Comparison of ENCODE assay signal across 32 cellular contexts in the genomic region with DNA sequence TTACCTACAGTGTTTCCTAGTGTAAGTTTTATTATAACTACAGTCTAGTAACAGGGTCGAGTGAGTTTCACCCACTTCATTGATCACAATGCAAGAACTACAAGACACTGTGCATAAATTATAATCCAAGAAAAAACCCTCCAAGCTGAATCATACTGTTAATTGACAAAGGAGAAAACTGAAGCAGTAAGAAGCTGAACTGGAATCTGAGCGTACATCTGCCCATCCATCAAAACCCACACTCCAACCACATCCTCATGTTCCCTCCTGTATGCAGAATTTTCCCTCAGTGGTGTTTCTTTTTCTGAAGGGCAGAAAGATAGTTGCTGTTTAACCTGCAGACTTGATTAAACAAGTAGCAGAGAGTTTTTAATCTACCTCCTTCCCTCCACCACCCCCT. TPM values are rescaled to one million over a fixed set of nuclear protein-coding genes. Genes with fewer than 3 reads are reported as not detected.
DNase-seq lines count a peak whose midpoint lies in the region; ATAC-seq and TF ChIP-seq lines count a peak whose summit lies in the region.
"Had no signal": no experiment of that assay in that cellular context is flagged by ENCODE, and none has a peak within 500 bp of the region (broad histone marks: within the 10 kb centered on the region; RNA-seq: fewer than 3 reads in every experiment).

No MANE protein-coding gene starts in this region.

- H3K4me3 ChIP-seq in kidney epithelial cell (ENCODE audit: low read depth, low read length) (no peak overlapping the region), upper lobe of left lung (no peak overlapping the region)
- H3K4me3 ChIP-seq: colonic mucosa, GM12878, thoracic aorta, uterus had no signal

- ATAC-seq in activated naive CD4-positive, alpha-beta T cell treated with anti-CD3 and anti-CD28 coated beads, Interleukin-2, amount 50 U/mL, for 72 hours, result no peak
- ATAC-seq in GM19452 (IDR thresholded peaks at IDR 0.05; ENCODE audit: unreplicated experiment), result no peak
- ATAC-seq in upper lobe of left lung (ENCODE audit: low FRiP score in 2 of 2), result no peak
- ATAC-seq: GM12878, HepG2, Panc1, right cardiac atrium had no signal

- no peaks in the 10 kb centered on the region for H3K4me1 Mint-ChIP-seq in activated naive CD4-positive, alpha-beta T cell treated with anti-CD3 and anti-CD28 coated beads, Interleukin-2, amount 50 U/mL, for 24 hours
- H3K4me1 Mint-ChIP-seq: immature natural killer cell had no signal

- H3K27me3 ChIP-seq in kidney epithelial cell (ENCODE audit: control insufficient read depth, insufficient read depth, low read length), result no peaks in the 10 kb centered on the region
- H3K27me3 ChIP-seq in upper lobe of left lung, result no peaks in the 10 kb centered on the region
- H3K27me3 ChIP-seq: colonic mucosa, uterus had no signal

- H3K27ac ChIP-seq in upper lobe of left lung, result no peak overlapping the region
- H3K27ac ChIP-seq: parathyroid adenoma, thoracic aorta, uterus had no signal

- no peak for TF ChIP-seq CTCF in kidney epithelial cell (IDR thresholded peaks at IDR 0.05; ENCODE audit: insufficient read depth, low read length, poor library complexity, severe bottlenecking)
- no peak for TF ChIP-seq CTCF in upper lobe of left lung (IDR thresholded peaks at IDR 0.05)

- no peaks in the 10 kb centered on the region for H3K27me3 Mint-ChIP-seq in activated naive CD4-positive, alpha-beta T cell treated with anti-CD3 and anti-CD28 coated beads, Interleukin-2, amount 50 U/mL, for 24 hours
- H3K27me3 Mint-ChIP-seq: activated naive CD8-positive, alpha-beta T cell; B cell; stimulated activated naive CD8-positive, alpha-beta T cell treated with anti-CD3 and anti-CD28 coated beads, Interleukin-15, Interleukin-2, amounts not matched to agents 100 ng/mL and 50 ng/mL, for 24 hours had no signal

- H3K9me3 Mint-ChIP-seq in activated naive CD4-positive, alpha-beta T cell treated with anti-CD3 and anti-CD28 coated beads, Interleukin-2, amount 50 U/mL, for 24 hours, result no peaks in the 10 kb centered on the region
- no peaks in the 10 kb centered on the region for H3K9me3 Mint-ChIP-seq in activated naive CD4-positive, alpha-beta T cell treated with anti-CD3 and anti-CD28 coated beads, Interleukin-2, amount 50 U/mL, for 72 hours
- H3K9me3 Mint-ChIP-seq: activated T-helper 2 cell treated with anti-CD3 and anti-CD28 coated beads, Interferon-gamma antibody, Interleukin-2, Interleukin-4, amounts not matched to agents 10 μg/mL and 5 μg/mL and 100 μg/mL, durations not matched to agents 14 hours and 24 hours and 36 hours; immature natural killer cell; nephron; stimulated activated naive CD8-positive, alpha-beta T cell treated with anti-CD3 and anti-CD28 coated beads, Interleukin-15, Interleukin-2, amounts not matched to agents 100 ng/mL and 50 ng/mL, for 24 hours had no signal

- peak overlapping the region; percentile 4 for H3K27ac Mint-ChIP-seq in activated naive CD4-positive, alpha-beta T cell treated with anti-CD3 and anti-CD28 coated beads, Interleukin-2, amount 50 U/mL, for 24 hours
- no peak overlapping the region for H3K27ac Mint-ChIP-seq in activated naive CD4-positive, alpha-beta T cell treated with anti-CD3 and anti-CD28 coated beads, Interleukin-2, amount 50 U/mL, for 72 hours
- H3K27ac Mint-ChIP-seq: activated naive CD8-positive, alpha-beta T cell; activated T-helper 2 cell treated with anti-CD3 and anti-CD28 coated beads, Interferon-gamma antibody, Interleukin-2, Interleukin-4, amounts not matched to agents 10 μg/mL and 5 μg/mL and 100 μg/mL, durations not matched to agents 14 hours and 24 hours and 36 hours; B cell; H9; immature natural killer cell; stimulated activated naive CD8-positive, alpha-beta T cell treated with anti-CD3 and anti-CD28 coated beads, Interleukin-15, Interleukin-2, amounts not matched to agents 100 ng/mL and 50 ng/mL, for 24 hours had no signal

- H3K4me1 ChIP-seq in upper lobe of left lung, result no peaks in the 10 kb centered on the region
- H3K4me1 ChIP-seq: parathyroid adenoma, uterus had no signal

- H3K36me3 Mint-ChIP-seq in activated naive CD4-positive, alpha-beta T cell treated with anti-CD3 and anti-CD28 coated beads, Interleukin-2, amount 50 U/mL, for 24 hours, result no peaks in the 10 kb centered on the region
- H3K36me3 Mint-ChIP-seq in activated naive CD4-positive, alpha-beta T cell treated with anti-CD3 and anti-CD28 coated beads, Interleukin-2, amount 50 U/mL, for 72 hours, result no peaks in the 10 kb centered on the region
- H3K36me3 Mint-ChIP-seq: activated naive CD8-positive, alpha-beta T cell; immature natural killer cell had no signal

- 65 to 68% methylated on average over 2 of the region's 2 CpGs for WGBS in upper lobe of left lung, 2 donors

- no peak for TF ChIP-seq POLR2A in upper lobe of left lung (IDR thresholded peaks at IDR 0.05)

- DNase-seq in activated naive CD4-positive, alpha-beta T cell treated with anti-CD3 and anti-CD28 coated beads, Interleukin-2, amount 50 U/mL, for 72 hours (ENCODE audit: low spot score in 2 of 2), result no peak
- DNase-seq in NCI-H69 (lab: John Stamatoyannopoulos, UW), result peak; percentile 58
- DNase-seq in kidney epithelial cell (ENCODE audit: low read depth), result peak; percentile 16
- DNase-seq in nucleus accumbens (lab: John Stamatoyannopoulos, UW), result no peak
- no peak for DNase-seq in stimulated activated CD4-positive, alpha-beta T cell treated with anti-CD3 and anti-CD28 coated beads, Interleukin-12 subunit alpha, Interleukin-12 subunit beta, amount 100 ng/mL, for 4 hours
- DNase-seq in upper lobe of left lung, result no peak
- DNase-seq: activated CD4-positive, alpha-beta T cell treated with anti-CD3 and anti-CD28 coated beads for 48 hours; activated T-cell treated with anti-CD3 and anti-CD28 coated beads for 4 hours; aorta; colonic mucosa; effector CD4-positive, alpha-beta T cell; H9; immature natural killer cell; NCI-H1048; NCI-H1930; NCI-H526; right cardiac atrium; SHP77 treated with DMSO at 0.1 percent for 48 hours; stimulated activated CD8-positive, alpha-beta memory T cell treated with anti-CD3 and anti-CD28 coated beads, Interleukin-4, amount 100 ng/mL, for 48 hours; uterus had no signal

- no peak for TF ChIP-seq EP300 in upper lobe of left lung (IDR thresholded peaks at IDR 0.05)

- no peak overlapping the region for H3K4me3 Mint-ChIP-seq in activated naive CD4-positive, alpha-beta T cell treated with anti-CD3 and anti-CD28 coated beads, Interleukin-2, amount 50 U/mL, for 24 hours
- H3K4me3 Mint-ChIP-seq: activated naive CD8-positive, alpha-beta T cell; B cell; H9; immature natural killer cell; nephron; stimulated activated naive CD8-positive, alpha-beta T cell treated with anti-CD3 and anti-CD28 coated beads, Interleukin-15, Interleukin-2, amounts not matched to agents 100 ng/mL and 50 ng/mL, for 24 hours had no signal

- H3K36me3 ChIP-seq in kidney epithelial cell (ENCODE audit: control insufficient read depth, insufficient read depth, low read length), result no peaks in the 10 kb centered on the region
- H3K36me3 ChIP-seq in upper lobe of left lung, result peaks cover 0 to 5% (median 0%) of the 10 kb centered on the region in 4 donors
- H3K36me3 ChIP-seq: colonic mucosa, thoracic aorta, uterus had no signal

- H3K9me3 ChIP-seq in upper lobe of left lung, result no peaks in the 10 kb centered on the region
- H3K9me3 ChIP-seq: colonic mucosa, thoracic aorta, uterus had no signal

RNA-seq across cellular contexts. Expression of gene KIDINS220, which starts 49.5 kb away (rescaled TPM):
- 10 to 100 TPM; 25.6 to 25.8 TPM for total RNA-seq in activated naive CD4-positive, alpha-beta T cell treated with anti-CD3 and anti-CD28 coated beads, Interleukin-2, amount 50 U/mL, for 72 hours
- total RNA-seq in kidney epithelial cell, result 45.1 and 49.1 TPM in 2 replicates
- total RNA-seq in upper lobe of left lung, result 100 to 1,000 TPM in 2 of 6 donors, 10 to 100 TPM in 4; 58.2 to 136 (median 69.9) TPM

Comparison
In these comparisons a context has a peak if more than half of its experiments do, and no peak if none do; other contexts are left out.
1. DNase-seq: peak in NCI-H69 (single experiment) and kidney epithelial cell (single experiment); none in activated naive CD4-positive, alpha-beta T cell treated with anti-CD3 and anti-CD28 coated beads, Interleukin-2, amount 50 U/mL, for 72 hours (0 of 2), nucleus accumbens (0 of 56), stimulated activated CD4-positive, alpha-beta T cell treated with anti-CD3 and anti-CD28 coated beads, Interleukin-12 subunit alpha, Interleukin-12 subunit beta, amount 100 ng/mL, for 4 hours (single experiment) and upper lobe of left lung (0 of 2).